In the genomic region with DNA sequence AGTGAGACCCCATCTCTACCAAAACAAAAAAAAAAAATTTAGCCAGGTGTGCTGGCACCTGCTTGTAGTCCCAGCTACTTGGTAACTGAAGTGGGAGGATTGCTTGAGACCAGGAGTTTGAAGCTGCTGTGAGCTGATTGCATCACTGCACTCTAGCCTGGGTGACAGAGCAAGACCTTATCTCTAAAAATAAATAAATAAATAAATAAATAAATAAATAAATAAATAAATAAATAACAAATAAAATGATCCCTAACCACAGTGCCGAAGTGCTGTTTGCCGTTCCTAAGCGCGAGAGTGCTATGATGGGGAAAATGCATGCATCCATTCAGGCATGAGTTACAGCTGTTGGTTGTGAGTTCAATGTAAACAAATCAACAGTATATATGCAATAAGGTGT, we compare ENCODE assay signal across 38 cellular contexts. TPM values are rescaled to one million over a fixed set of nuclear protein-coding genes. Genes with fewer than 3 reads are reported as not detected.
"Had no signal": no experiment of that assay in that cellular context is flagged by ENCODE, and none has a peak within 500 bp of the region (broad histone marks: within the 10 kb centered on the region; RNA-seq: fewer than 3 reads in every experiment).

No MANE protein-coding gene starts in this region.

- FAIRE-seq: islet of Langerhans had no signal

- ATAC-seq: esophagus mucosa; gastrocnemius medialis; heart left ventricle; left cardiac atrium; mucosa of descending colon; natural killer cell treated with Interleukin-12 subunit alpha and Interleukin-12 subunit beta and Interleukin-15 and Interleukin-18, amount 100 ng/mL, for 72 hours; sciatic nerve; stimulated activated effector memory CD8-positive, alpha-beta T cell treated with anti-CD3 and anti-CD28 coated beads, Interleukin-12 subunit alpha, Interleukin-12 subunit beta, amount 100 ng/mL, for 72 hours had no signal

- H3K36me3 ChIP-seq: gastrocnemius medialis, heart left ventricle, left lung, prostate gland, right atrium auricular region, stomach, thyroid gland, vagina had no signal

- H3K4me3 ChIP-seq: dorsolateral prefrontal cortex, gastrocnemius medialis, heart left ventricle, hepatocyte, left lung, mucosa of descending colon, prostate gland, right atrium auricular region, smooth muscle cell, stomach, thyroid gland, vagina had no signal

- H3K4me1 Mint-ChIP-seq: neural crest cell had no signal

- H3K27me3 ChIP-seq: dorsolateral prefrontal cortex, gastrocnemius medialis, heart left ventricle, hepatocyte, left lung, right atrium auricular region, stomach, thyroid gland, vagina had no signal

- H3K4me3 Mint-ChIP-seq: mesothelial cell of epicardium, naive B cell, neural crest cell had no signal

- H3K27me3 Mint-ChIP-seq: natural killer cell treated with Interleukin-12 subunit alpha and Interleukin-12 subunit beta and Interleukin-15 and Interleukin-18, amount 100 ng/mL, for 72 hours had no signal

- H3K27ac Mint-ChIP-seq: mesothelial cell of epicardium, naive B cell had no signal

- H3K36me3 Mint-ChIP-seq: mesothelial cell of epicardium; natural killer cell treated with Interleukin-12 subunit alpha and Interleukin-12 subunit beta and Interleukin-15 and Interleukin-18, amount 100 ng/mL, for 72 hours had no signal

- H3K9me3 ChIP-seq: gastrocnemius medialis, heart left ventricle, left lung, mucosa of descending colon, prostate gland, right atrium auricular region, stomach, thyroid gland, vagina had no signal

- H3K27ac ChIP-seq: dorsolateral prefrontal cortex, epithelial cell of prostate, gastrocnemius medialis, heart left ventricle, hepatocyte, parathyroid adenoma, prostate gland, right atrium auricular region, stomach, thyroid gland, vagina had no signal

- H3K4me2 ChIP-seq: hepatocyte, smooth muscle cell had no signal

- DNase-seq: dorsolateral prefrontal cortex; effector CD4-positive, alpha-beta T cell; foreskin fibroblast; gastrocnemius medialis; heart left ventricle; left cardiac atrium; left lung; mesenchymal stem cell; mucosa of descending colon; naive B cell; stimulated activated CD4-positive, alpha-beta T cell treated with anti-CD3 and anti-CD28 coated beads, Interleukin-2, amount 100 ng/mL, for 24 hours; stimulated activated CD4-positive, alpha-beta T cell treated with anti-CD3 and anti-CD28 coated beads, Interleukin-4, amount 100 ng/mL, for 24 hours; stimulated activated naive CD4-positive, alpha-beta T cell treated with Interleukin-2 at 50 U/mL for 16 hours; stomach; thyroid gland; trophoblast cell had no signal

- H3K4me1 ChIP-seq: gastrocnemius medialis, parathyroid adenoma, prostate gland, right atrium auricular region, stomach, thyroid gland, vagina had no signal

RNA-seq across cellular contexts. Expression of a gene that starts 27.2 kb away (rescaled TPM):
- total RNA-seq: esophagus mucosa; gastrocnemius medialis; glomerular endothelial cell; hepatocyte; kidney epithelial cell; left cardiac atrium; left lung; lower leg skin; lung microvascular endothelial cell; mesothelial cell of epicardium; mucosa of descending colon; natural killer cell treated with Interleukin-12 subunit alpha and Interleukin-12 subunit beta and Interleukin-15 and Interleukin-18, amount 100 ng/mL, for 72 hours; neural crest cell; osteoblast; right atrium auricular region; sciatic nerve; smooth muscle cell; stomach; subcutaneous adipose tissue; temporal lobe; thyroid gland; ureter; vagina had no signal
- polyA plus RNA-seq: heart left ventricle, smooth muscle cell, stomach had no signal

RNA-seq across cellular contexts. Expression of a gene that starts 35.0 kb away (rescaled TPM):
- total RNA-seq: natural killer cell treated with Interleukin-12 subunit alpha and Interleukin-12 subunit beta and Interleukin-15 and Interleukin-18, amount 100 ng/mL, for 72 hours had no signal
